In the genomic region with DNA sequence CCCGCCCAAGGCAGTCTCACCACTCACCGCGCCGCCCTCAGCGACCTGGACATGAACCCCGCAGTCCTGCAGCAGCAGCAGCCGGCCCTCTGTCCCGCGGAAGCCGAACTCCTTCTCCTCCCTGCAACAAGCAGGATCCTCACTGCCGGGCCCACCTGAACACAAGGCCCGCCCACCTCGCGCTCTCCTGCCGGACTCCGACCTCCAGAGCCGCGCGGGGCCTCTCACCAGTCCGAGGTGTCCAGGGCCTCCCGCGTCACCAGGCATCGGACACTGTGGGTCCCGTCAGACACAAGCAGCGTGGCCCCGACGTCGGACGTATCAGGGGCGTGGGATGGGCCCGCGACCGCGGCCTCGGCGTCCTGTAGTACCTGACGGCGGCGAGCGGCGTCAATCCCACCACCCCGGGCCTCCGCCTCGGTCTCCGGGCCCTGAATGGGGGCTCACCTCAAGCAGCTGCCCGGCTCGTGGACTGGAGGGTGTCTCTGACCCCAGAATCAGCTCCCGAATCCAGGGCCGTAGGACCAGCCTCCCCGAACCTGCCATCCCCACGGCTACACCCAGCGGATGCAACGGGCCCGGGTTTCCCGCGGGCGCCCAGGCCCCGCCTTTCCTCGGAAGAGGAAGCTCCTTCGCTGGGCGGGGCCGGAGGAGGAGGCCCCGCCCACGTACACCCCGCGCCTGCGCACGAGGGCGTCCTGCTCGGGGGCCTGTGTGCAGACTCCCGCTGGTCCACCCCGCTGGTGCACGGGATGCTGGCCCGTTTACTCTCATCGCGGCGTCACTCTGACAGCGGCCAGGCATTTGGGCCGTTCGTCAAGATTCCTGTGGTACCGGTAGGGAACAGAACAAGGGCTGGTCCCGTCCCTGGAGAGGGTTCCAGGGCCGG, we compare ENCODE assay signal across 1 cellular context.
A peak's percentile ranks its signal among the peaks of the same experiment; 100 is the strongest.
TF ChIP-seq lines count a peak whose summit lies in the region.

A gene (minus strand): TSS at position 586 of the 889 bp plus-strand sequence. CDS start 40 bp downstream, at position 546.

TF ChIP-seq in WTC11, 78 proteins besides CTCF, POLR2A, EP300 and RAD21 (continued from another document):
- TF ChIP-seq, protein P1, sequence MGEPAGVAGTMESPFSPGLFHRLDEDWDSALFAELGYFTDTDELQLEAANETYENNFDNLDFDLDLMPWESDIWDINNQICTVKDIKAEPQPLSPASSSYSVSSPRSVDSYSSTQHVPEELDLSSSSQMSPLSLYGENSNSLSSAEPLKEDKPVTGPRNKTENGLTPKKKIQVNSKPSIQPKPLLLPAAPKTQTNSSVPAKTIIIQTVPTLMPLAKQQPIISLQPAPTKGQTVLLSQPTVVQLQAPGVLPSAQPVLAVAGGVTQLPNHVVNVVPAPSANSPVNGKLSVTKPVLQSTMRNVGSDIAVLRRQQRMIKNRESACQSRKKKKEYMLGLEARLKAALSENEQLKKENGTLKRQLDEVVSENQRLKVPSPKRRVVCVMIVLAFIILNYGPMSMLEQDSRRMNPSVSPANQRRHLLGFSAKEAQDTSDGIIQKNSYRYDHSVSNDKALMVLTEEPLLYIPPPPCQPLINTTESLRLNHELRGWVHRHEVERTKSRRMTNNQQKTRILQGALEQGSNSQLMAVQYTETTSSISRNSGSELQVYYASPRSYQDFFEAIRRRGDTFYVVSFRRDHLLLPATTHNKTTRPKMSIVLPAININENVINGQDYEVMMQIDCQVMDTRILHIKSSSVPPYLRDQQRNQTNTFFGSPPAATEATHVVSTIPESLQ (CRISPR knock-in tag; IDR thresholded peaks at IDR 0.05) = 0 out of 2 replicates have a peak, but pooled peaks have one; percentile 28
- TF ChIP-seq, protein P2, sequence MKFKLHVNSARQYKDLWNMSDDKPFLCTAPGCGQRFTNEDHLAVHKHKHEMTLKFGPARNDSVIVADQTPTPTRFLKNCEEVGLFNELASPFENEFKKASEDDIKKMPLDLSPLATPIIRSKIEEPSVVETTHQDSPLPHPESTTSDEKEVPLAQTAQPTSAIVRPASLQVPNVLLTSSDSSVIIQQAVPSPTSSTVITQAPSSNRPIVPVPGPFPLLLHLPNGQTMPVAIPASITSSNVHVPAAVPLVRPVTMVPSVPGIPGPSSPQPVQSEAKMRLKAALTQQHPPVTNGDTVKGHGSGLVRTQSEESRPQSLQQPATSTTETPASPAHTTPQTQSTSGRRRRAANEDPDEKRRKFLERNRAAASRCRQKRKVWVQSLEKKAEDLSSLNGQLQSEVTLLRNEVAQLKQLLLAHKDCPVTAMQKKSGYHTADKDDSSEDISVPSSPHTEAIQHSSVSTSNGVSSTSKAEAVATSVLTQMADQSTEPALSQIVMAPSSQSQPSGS (CRISPR knock-in tag; IDR thresholded peaks at IDR 0.05; ENCODE audit: borderline replicate concordance, low read depth) = no peak
- TF ChIP-seq SP1 (CRISPR knock-in tag; conservative IDR thresholded peaks at IDR 0.05) (peak; percentile 58), SMAD4 (CRISPR knock-in tag; IDR thresholded peaks at IDR 0.05) (0 out of 2 replicates have a peak, but pooled peaks have one; percentile 25), ZNF232 (CRISPR knock-in tag; IDR thresholded peaks at IDR 0.05) (0 out of 2 replicates have a peak, but pooled peaks have one; percentile 56), HMGA2 (CRISPR knock-in tag; IDR thresholded peaks at IDR 0.05) (no peak), ZNF219 (CRISPR knock-in tag; IDR thresholded peaks at IDR 0.05; ENCODE audit: borderline replicate concordance) (0 out of 2 replicates have a peak, but pooled peaks have one; percentile 76), PRRX2 (CRISPR knock-in tag; IDR thresholded peaks at IDR 0.05) (no peak), TCF7 (CRISPR knock-in tag; IDR thresholded peaks at IDR 0.05; ENCODE audit: low read depth) (no peak), ZNF671 (CRISPR knock-in tag; IDR thresholded peaks at IDR 0.05) (no peak), JUN (CRISPR knock-in tag; IDR thresholded peaks at IDR 0.05) (peak; percentile 82; the same call in 1 of the 2 replicates), GABPB1 (CRISPR knock-in tag; IDR thresholded peaks at IDR 0.05) (no peak; the same call in 1 of the 2 replicates)
- TF ChIP-seq, protein P3, sequence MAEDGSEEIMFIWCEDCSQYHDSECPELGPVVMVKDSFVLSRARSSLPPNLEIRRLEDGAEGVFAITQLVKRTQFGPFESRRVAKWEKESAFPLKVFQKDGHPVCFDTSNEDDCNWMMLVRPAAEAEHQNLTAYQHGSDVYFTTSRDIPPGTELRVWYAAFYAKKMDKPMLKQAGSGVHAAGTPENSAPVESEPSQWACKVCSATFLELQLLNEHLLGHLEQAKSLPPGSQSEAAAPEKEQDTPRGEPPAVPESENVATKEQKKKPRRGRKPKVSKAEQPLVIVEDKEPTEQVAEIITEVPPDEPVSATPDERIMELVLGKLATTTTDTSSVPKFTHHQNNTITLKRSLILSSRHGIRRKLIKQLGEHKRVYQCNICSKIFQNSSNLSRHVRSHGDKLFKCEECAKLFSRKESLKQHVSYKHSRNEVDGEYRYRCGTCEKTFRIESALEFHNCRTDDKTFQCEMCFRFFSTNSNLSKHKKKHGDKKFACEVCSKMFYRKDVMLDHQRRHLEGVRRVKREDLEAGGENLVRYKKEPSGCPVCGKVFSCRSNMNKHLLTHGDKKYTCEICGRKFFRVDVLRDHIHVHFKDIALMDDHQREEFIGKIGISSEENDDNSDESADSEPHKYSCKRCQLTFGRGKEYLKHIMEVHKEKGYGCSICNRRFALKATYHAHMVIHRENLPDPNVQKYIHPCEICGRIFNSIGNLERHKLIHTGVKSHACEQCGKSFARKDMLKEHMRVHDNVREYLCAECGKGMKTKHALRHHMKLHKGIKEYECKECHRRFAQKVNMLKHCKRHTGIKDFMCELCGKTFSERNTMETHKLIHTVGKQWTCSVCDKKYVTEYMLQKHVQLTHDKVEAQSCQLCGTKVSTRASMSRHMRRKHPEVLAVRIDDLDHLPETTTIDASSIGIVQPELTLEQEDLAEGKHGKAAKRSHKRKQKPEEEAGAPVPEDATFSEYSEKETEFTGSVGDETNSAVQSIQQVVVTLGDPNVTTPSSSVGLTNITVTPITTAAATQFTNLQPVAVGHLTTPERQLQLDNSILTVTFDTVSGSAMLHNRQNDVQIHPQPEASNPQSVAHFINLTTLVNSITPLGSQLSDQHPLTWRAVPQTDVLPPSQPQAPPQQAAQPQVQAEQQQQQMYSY (CRISPR knock-in tag; IDR thresholded peaks at IDR 0.05) = no peak
- TF ChIP-seq, protein P4, sequence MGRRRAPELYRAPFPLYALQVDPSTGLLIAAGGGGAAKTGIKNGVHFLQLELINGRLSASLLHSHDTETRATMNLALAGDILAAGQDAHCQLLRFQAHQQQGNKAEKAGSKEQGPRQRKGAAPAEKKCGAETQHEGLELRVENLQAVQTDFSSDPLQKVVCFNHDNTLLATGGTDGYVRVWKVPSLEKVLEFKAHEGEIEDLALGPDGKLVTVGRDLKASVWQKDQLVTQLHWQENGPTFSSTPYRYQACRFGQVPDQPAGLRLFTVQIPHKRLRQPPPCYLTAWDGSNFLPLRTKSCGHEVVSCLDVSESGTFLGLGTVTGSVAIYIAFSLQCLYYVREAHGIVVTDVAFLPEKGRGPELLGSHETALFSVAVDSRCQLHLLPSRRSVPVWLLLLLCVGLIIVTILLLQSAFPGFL (CRISPR knock-in tag; IDR thresholded peaks at IDR 0.05; ENCODE audit: borderline replicate concordance) = 0 out of 2 replicates have a peak, but pooled peaks have one; percentile 49
- TF ChIP-seq, protein P5, sequence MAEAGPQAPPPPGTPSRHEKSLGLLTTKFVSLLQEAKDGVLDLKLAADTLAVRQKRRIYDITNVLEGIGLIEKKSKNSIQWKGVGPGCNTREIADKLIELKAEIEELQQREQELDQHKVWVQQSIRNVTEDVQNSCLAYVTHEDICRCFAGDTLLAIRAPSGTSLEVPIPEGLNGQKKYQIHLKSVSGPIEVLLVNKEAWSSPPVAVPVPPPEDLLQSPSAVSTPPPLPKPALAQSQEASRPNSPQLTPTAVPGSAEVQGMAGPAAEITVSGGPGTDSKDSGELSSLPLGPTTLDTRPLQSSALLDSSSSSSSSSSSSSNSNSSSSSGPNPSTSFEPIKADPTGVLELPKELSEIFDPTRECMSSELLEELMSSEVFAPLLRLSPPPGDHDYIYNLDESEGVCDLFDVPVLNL (CRISPR knock-in tag; IDR thresholded peaks at IDR 0.05; ENCODE audit: borderline replicate concordance, low read depth) = peak; percentile 48; the same call in 1 of the 2 replicates
- TF ChIP-seq, protein P6, sequence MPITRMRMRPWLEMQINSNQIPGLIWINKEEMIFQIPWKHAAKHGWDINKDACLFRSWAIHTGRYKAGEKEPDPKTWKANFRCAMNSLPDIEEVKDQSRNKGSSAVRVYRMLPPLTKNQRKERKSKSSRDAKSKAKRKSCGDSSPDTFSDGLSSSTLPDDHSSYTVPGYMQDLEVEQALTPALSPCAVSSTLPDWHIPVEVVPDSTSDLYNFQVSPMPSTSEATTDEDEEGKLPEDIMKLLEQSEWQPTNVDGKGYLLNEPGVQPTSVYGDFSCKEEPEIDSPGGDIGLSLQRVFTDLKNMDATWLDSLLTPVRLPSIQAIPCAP (CRISPR knock-in tag; IDR thresholded peaks at IDR 0.05) = peak; percentile 66; the same call in 1 of the 2 replicates
